Comparison of ENCODE assay signal across 22 cellular contexts in genomic region chr10:60747817-60748469, GRCh38.
"Had no signal": no experiment of that assay in that cellular context is flagged by ENCODE, and none has a peak within 500 bp of the region (broad histone marks: within the 10 kb centered on the region; RNA-seq: fewer than 3 reads in every experiment).

No MANE protein-coding gene starts in this region.

- H3K9me3 ChIP-seq: MG63 had no signal

- DNase-seq: activated CD4-positive, alpha-beta memory T cell treated with anti-CD3 and anti-CD28 coated beads for 36 hours; activated CD4-positive, alpha-beta T cell treated with anti-CD3 and anti-CD28 coated beads, Interleukin-2, amount 10 ng/mL, durations not matched to agents 7 days and 5 days; activated CD4-positive, CD25-positive, alpha-beta regulatory T cell; activated gamma-delta T cell; activated naive CD4-positive, alpha-beta T cell treated with anti-CD3 and anti-CD28 coated beads for 36 hours; activated T-cell treated with anti-CD3 and anti-CD28 coated beads for 4 hours; activated T-cell treated with anti-CD3 and anti-CD28 coated beads, Interleukin-2, amount 50 U/mL, for 48 hours; KG1; MG63; MV-4-11; NCI-H1092 treated with DMSO at 0.1 percent for 48 hours; NCI-H1417 treated with DMSO at 0.1 percent for 48 hours; NCI-H1694 treated with DMSO at 0.1 percent for 48 hours; NCI-H2029 treated with DMSO at 0.1 percent for 48 hours; NCI-H345; NCI-H510A; NCI-H526 treated with DMSO at 0.1 percent for 48 hours; NCI-H82; SIG-M5; T-helper 17 cell; T-helper 9 cell had no signal

- ATAC-seq: activated T-helper 17 cell treated with anti-CD3 and anti-CD28 coated beads, Interleukin-2, amount 50 U/mL, for 72 hours; T-helper 17 cell had no signal

- H3K36me3 ChIP-seq: MG63 had no signal

- H3K4me3 ChIP-seq: MG63 had no signal
